Comparison of ENCODE assay signal across 17 cellular contexts in the genomic region with DNA sequence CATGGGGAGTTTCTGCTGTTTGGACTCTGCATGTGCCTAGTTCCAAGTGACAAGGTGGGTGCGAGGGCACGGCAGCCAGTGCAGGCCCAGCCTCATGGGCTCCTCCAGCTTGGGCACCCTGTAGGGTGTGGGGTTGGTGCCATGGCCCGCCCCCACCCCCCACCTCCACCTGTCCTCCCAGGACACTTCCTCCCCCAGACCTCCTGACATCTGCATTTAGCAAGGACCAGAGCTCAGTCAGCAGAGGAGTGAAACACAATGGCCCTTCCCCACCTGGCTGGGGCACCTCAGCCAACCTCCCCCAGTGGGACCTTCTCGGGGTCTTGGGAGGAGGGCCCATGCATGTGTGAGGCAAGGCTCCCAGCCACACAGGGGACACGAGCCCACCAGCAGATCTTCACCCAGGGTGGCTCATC. TPM values are rescaled to one million over a fixed set of nuclear protein-coding genes. Genes with fewer than 3 reads are reported as not detected.
DNase-seq lines count a peak whose midpoint lies in the region; ATAC-seq, FAIRE-seq and TF ChIP-seq lines count a peak whose summit lies in the region.
"Had no signal": no experiment of that assay in that cellular context is flagged by ENCODE, and none has a peak within 500 bp of the region (broad histone marks: within the 10 kb centered on the region; RNA-seq: fewer than 3 reads in every experiment).

No MANE protein-coding gene starts in this region.

- intact Hi-C loops in activated CD4-positive, alpha-beta T cell treated with anti-CD3 and anti-CD28 coated beads, Interleukin-2, amount 10 ng/mL, durations not matched to agents 24 days and 14 days (cut with micrococcal nuclease): loop anchor here (5.0 kb wide), 2 partner anchors 44 to 101 kb away; no protein-coding TSS in a partner anchor
- intact Hi-C loops in pancreas (cut with DNase I): loop anchor here in 1 of 3 donors (10.0 kb wide), 1 partner anchor 138 kb away; no protein-coding TSS in a partner anchor
- intact Hi-C loops in Calu3 (cut with micrococcal nuclease; ENCODE audit: unreplicated experiment): loop anchor here (10.0 kb wide), 1 partner anchor 62 kb away; no protein-coding TSS in a partner anchor

- H3K4me1 ChIP-seq in pancreas: peaks cover 4 to 16% (median 6%) of the 10 kb centered on the region in 3 donors
- H3K4me1 ChIP-seq: parathyroid adenoma had no signal

- no peak for ATAC-seq in pancreas
- no peak for ATAC-seq in GM18498 (IDR thresholded peaks at IDR 0.05; ENCODE audit: unreplicated experiment)
- no peak for ATAC-seq in HG03196 (IDR thresholded peaks at IDR 0.05; ENCODE audit: unreplicated experiment)

- peaks cover 11% of the 10 kb centered on the region for H3K4me1 Mint-ChIP-seq in activated CD4-positive, alpha-beta T cell treated with anti-CD3 and anti-CD28 coated beads, Interleukin-2, amount 10 ng/mL, durations not matched to agents 24 days and 14 days
- H3K4me1 Mint-ChIP-seq in immature natural killer cell (peaks cover 0 to 13% of the 10 kb centered on the region in 2 donors), Calu3 (ENCODE audit: low read depth, unreplicated experiment) (peaks cover 28% of the 10 kb centered on the region)

- H3K27ac Mint-ChIP-seq in activated CD4-positive, alpha-beta T cell treated with anti-CD3 and anti-CD28 coated beads, Interleukin-2, amount 10 ng/mL, durations not matched to agents 24 days and 14 days: no peak overlapping the region
- H3K27ac Mint-ChIP-seq in immature natural killer cell (no peak overlapping the region), Calu3 (ENCODE audit: unreplicated experiment) (no peak overlapping the region)

- DNase-seq in activated CD4-positive, alpha-beta T cell treated with anti-CD3 and anti-CD28 coated beads, Interleukin-2, amount 10 ng/mL, durations not matched to agents 24 days and 14 days: peak; percentile 56
- no peak for DNase-seq in activated CD4-positive, alpha-beta T cell treated with anti-CD3 and anti-CD28 coated beads, Interleukin-2, amount 50 U/mL, for 1 hour
- DNase-seq in H7 (peak; percentile 55), immature natural killer cell (no peak), pancreas (peak in 4 of 6 donors; percentile 7 to 35 (median 10)), Calu3 (no peak)
- DNase-seq: caudate nucleus; effector memory CD4-positive, alpha-beta T cell; HCEC 1CT; NCI-H1417; stimulated activated CD4-positive, alpha-beta T cell treated with anti-CD3 and anti-CD28 coated beads, Interleukin-12 subunit alpha, Interleukin-12 subunit beta, amount 100 ng/mL, for 4 hours had no signal

- WGBS in pancreas, 2 donors: 81 to 86% methylated on average over 5 of the region's 5 CpGs

- H3K36me3 ChIP-seq in H7 (replicated peaks; ENCODE audit: control insufficient read depth, insufficient read depth, low read length): no peaks in the 10 kb centered on the region
- no peaks in the 10 kb centered on the region for H3K36me3 ChIP-seq in pancreas
- H3K36me3 ChIP-seq: suprapubic skin had no signal

- H3K4me3 ChIP-seq in H7 (ENCODE audit: insufficient read depth, low read depth, low read length) (no peak overlapping the region), pancreas (no peak overlapping the region)
- H3K4me3 ChIP-seq: A549, suprapubic skin had no signal

- no peak overlapping the region for H3K4me3 Mint-ChIP-seq in activated CD4-positive, alpha-beta T cell treated with anti-CD3 and anti-CD28 coated beads, Interleukin-2, amount 10 ng/mL, durations not matched to agents 24 days and 14 days
- H3K4me3 Mint-ChIP-seq in immature natural killer cell (peak overlapping the region; percentile 21 to 59 (median 40)), Calu3 (ENCODE audit: low read depth, unreplicated experiment) (no peak overlapping the region)

- BruUV-seq in Calu3 (replicated peaks; lab: Mats Ljungman, UMichigan): no TSS peak

- no peaks in the 10 kb centered on the region for H3K9me3 Mint-ChIP-seq in activated CD4-positive, alpha-beta T cell treated with anti-CD3 and anti-CD28 coated beads, Interleukin-2, amount 10 ng/mL, durations not matched to agents 24 days and 14 days
- H3K9me3 Mint-ChIP-seq in immature natural killer cell (peaks cover 0 to 2% (median 0%) of the 10 kb centered on the region in 6 donors), Calu3 (ENCODE audit: low read depth, unreplicated experiment) (no peaks in the 10 kb centered on the region)

- peaks cover 60% of the 10 kb centered on the region for H3K27me3 ChIP-seq in H7 (ENCODE audit: control insufficient read depth, insufficient read depth, low read length)
- H3K27me3 ChIP-seq in pancreas: no peaks in the 10 kb centered on the region

- no peak for TF ChIP-seq CTCF in pancreas (IDR thresholded peaks at IDR 0.05)
- TF ChIP-seq CTCF in Calu3 (IDR thresholded peaks at IDR 0.05; ENCODE audit: unreplicated experiment): no peak

- no peaks in the 10 kb centered on the region for H3K36me3 Mint-ChIP-seq in activated CD4-positive, alpha-beta T cell treated with anti-CD3 and anti-CD28 coated beads, Interleukin-2, amount 10 ng/mL, durations not matched to agents 24 days and 14 days (ENCODE audit: low read depth)
- H3K36me3 Mint-ChIP-seq in immature natural killer cell (no peaks in the 10 kb centered on the region), Calu3 (ENCODE audit: insufficient read depth, unreplicated experiment) (peaks cover 20% of the 10 kb centered on the region)

- peaks cover 51% of the 10 kb centered on the region for H3K27me3 Mint-ChIP-seq in activated CD4-positive, alpha-beta T cell treated with anti-CD3 and anti-CD28 coated beads, Interleukin-2, amount 10 ng/mL, durations not matched to agents 24 days and 14 days
- H3K27me3 Mint-ChIP-seq in immature natural killer cell (ENCODE audit: low read depth in 3 of 3) (peaks cover 11 to 29% (median 19%) of the 10 kb centered on the region in 3 donors), Calu3 (ENCODE audit: unreplicated experiment) (peaks cover 87% of the 10 kb centered on the region)

- CTCF ChIA-PET in Calu3 (lab: Charles Lee): interaction anchor here (1.0 kb wide), 1 partner anchor 72 kb away, joined by 3 read pairs; no protein-coding TSS in a partner anchor

- FAIRE-seq in pancreas (lab: Jason Lieb, UNC): no peak
- FAIRE-seq: A549, GM12892 had no signal

- H3K9me3 ChIP-seq in pancreas: no peaks in the 10 kb centered on the region
- H3K9me3 ChIP-seq: A549, suprapubic skin had no signal

- no peak overlapping the region for H3K27ac ChIP-seq in pancreas
- H3K27ac ChIP-seq: A549, parathyroid adenoma, suprapubic skin had no signal

RNA-seq across cellular contexts. Expression of gene NKD2, which starts 1.9 kb away (rescaled TPM):
- total RNA-seq in activated CD4-positive, alpha-beta T cell treated with anti-CD3 and anti-CD28 coated beads, Interleukin-2, amount 10 ng/mL, durations not matched to agents 24 days and 14 days: 3.3 and 4.0 TPM in 2 replicates
- total RNA-seq in H7 (2014; rRNA removed; shearing (Covaris generic)): 4.9 and 5.7 TPM in 2 replicates
- not detected for polyA plus RNA-seq in immature natural killer cell
- total RNA-seq in pancreas: 1 to 10 TPM; 1.8 to 8.8 (median 3.3) TPM
- 10 to 100 TPM; 13.1 to 18.6 TPM for polyA plus RNA-seq in pancreas
- total RNA-seq in Calu3 (2022): 0.47 and 0.93 TPM in 2 replicates

Comparison
In these comparisons a context has a peak if more than half of its experiments do, and no peak if none do; other contexts are left out.
1. DNase-seq: peak in activated CD4-positive, alpha-beta T cell treated with anti-CD3 and anti-CD28 coated beads, Interleukin-2, amount 10 ng/mL, durations not matched to agents 24 days and 14 days (single experiment), H7 (single experiment) and pancreas (4 of 6); none in activated CD4-positive, alpha-beta T cell treated with anti-CD3 and anti-CD28 coated beads, Interleukin-2, amount 50 U/mL, for 1 hour (single experiment), immature natural killer cell (0 of 3) and Calu3 (single experiment).
2. H3K4me3 Mint-ChIP-seq: peak in immature natural killer cell (5 of 5); none in activated CD4-positive, alpha-beta T cell treated with anti-CD3 and anti-CD28 coated beads, Interleukin-2, amount 10 ng/mL, durations not matched to agents 24 days and 14 days (single experiment) and Calu3 (single experiment).